Comparison of ENCODE assay signal across 20 cellular contexts in genomic region chr7:100744605-100745004, GRCh38. TPM values are rescaled to one million over a fixed set of nuclear protein-coding genes. Genes with fewer than 3 reads are reported as not detected.
"Had no signal": no experiment of that assay in that cellular context is flagged by ENCODE, and none has a peak within 500 bp of the region (broad histone marks: within the 10 kb centered on the region; RNA-seq: fewer than 3 reads in every experiment).

No MANE protein-coding gene starts in this region.

- H3K9me3 ChIP-seq: gastrocnemius medialis, neutrophil, sigmoid colon, tibial artery, uterus had no signal

- H3K9ac ChIP-seq: parathyroid adenoma had no signal

- DNase-seq: activated CD4-positive, alpha-beta T cell treated with anti-CD3 and anti-CD28 coated beads for 48 hours; activated T-cell treated with anti-CD3 and anti-CD28 coated beads, Interleukin-2, amount 50 U/mL, for 4 hours; effector CD8-positive, alpha-beta T cell; kidney glomerular epithelial cell had no signal

- H3K27ac ChIP-seq: cardiac muscle cell, gastrocnemius medialis, neutrophil, parathyroid adenoma, sigmoid colon, tibial artery, uterus had no signal

- ATAC-seq: activated T-cell treated with anti-CD3 and anti-CD28 coated beads, Interleukin-2, amount 50 U/mL, for 4 hours; esophagus mucosa; gastrocnemius medialis had no signal

- H3K4me1 ChIP-seq: gastrocnemius medialis, parathyroid adenoma, sigmoid colon, tibial artery, uterus had no signal

- H3K27ac Mint-ChIP-seq: activated CD8-positive, alpha-beta T cell treated with anti-CD3 and anti-CD28 coated beads, Interleukin-2, amount 10 ng/mL, durations not matched to agents 7 days and 5 days; T-helper 2 cell treated with Interferon-gamma antibody and Interleukin-4, amounts not matched to agents 5 μg/mL and 100 μg/mL, for 36 hours had no signal

- H3K36me3 Mint-ChIP-seq: naive thymus-derived CD8-positive, alpha-beta T cell had no signal

- H3K27me3 ChIP-seq: cardiac muscle cell, uterus had no signal

- H3K9me3 Mint-ChIP-seq: activated T-cell treated with anti-CD3 and anti-CD28 coated beads, Interleukin-2, amount 50 U/mL, for 4 hours; dendritic cell treated with granulocyte-macrophage colony-stimulating factor and Interleukin-4, amounts not matched to agents 40 ng/mL and 50 ng/mL, for 4 days had no signal

- H3K4me1 Mint-ChIP-seq: WTC11 had no signal

- H3K79me2 ChIP-seq: parathyroid adenoma had no signal

- H3K4me3 ChIP-seq: cardiac muscle cell had no signal

- H3K36me3 ChIP-seq: cardiac muscle cell, gastrocnemius medialis, neutrophil, sigmoid colon, tibial artery, uterus had no signal

RNA-seq across cellular contexts. Expression of gene ZAN, which starts 11.2 kb away (rescaled TPM):
- total RNA-seq: activated CD8-positive, alpha-beta T cell treated with anti-CD3 and anti-CD28 coated beads, Interleukin-2, amount 10 ng/mL, durations not matched to agents 7 days and 5 days; activated T-cell treated with anti-CD3 and anti-CD28 coated beads, Interleukin-2, amount 50 U/mL, for 4 hours; cardiac muscle cell; chondrocyte; gastrocnemius medialis; mucosa of gallbladder; naive thymus-derived CD8-positive, alpha-beta T cell; sigmoid colon had no signal
- polyA plus RNA-seq: cardiac muscle cell, immature natural killer cell, sigmoid colon had no signal

RNA-seq across cellular contexts. Expression of gene EPO, which starts 24.3 kb away (rescaled TPM):
- total RNA-seq: activated CD8-positive, alpha-beta T cell treated with anti-CD3 and anti-CD28 coated beads, Interleukin-2, amount 10 ng/mL, durations not matched to agents 7 days and 5 days; activated T-cell treated with anti-CD3 and anti-CD28 coated beads, Interleukin-2, amount 50 U/mL, for 4 hours; cardiac muscle cell; chondrocyte; esophagus mucosa; gastrocnemius medialis; mucosa of gallbladder; naive thymus-derived CD8-positive, alpha-beta T cell; sigmoid colon had no signal
- polyA plus RNA-seq: immature natural killer cell; naive thymus-derived CD8-positive, alpha-beta T cell; sigmoid colon had no signal
